In genomic region chr16:23959801-23960072, GRCh38 we compare ENCODE assay signal across 23 cellular contexts.
DNase-seq lines count a peak whose midpoint lies in the region; ATAC-seq, FAIRE-seq and TF ChIP-seq lines count a peak whose summit lies in the region.
"Had no signal": no experiment of that assay in that cellular context is flagged by ENCODE, and none has a peak within 500 bp of the region (broad histone marks: within the 10 kb centered on the region; RNA-seq: fewer than 3 reads in every experiment).

No MANE protein-coding gene starts in this region.

- no peak for TF ChIP-seq POLR2A in K562 (conservative IDR thresholded peaks at IDR 0.05)
- TF ChIP-seq POLR2A in spleen (IDR thresholded peaks at IDR 0.05) = no peak
- TF ChIP-seq POLR2A in HepG2 (IDR thresholded peaks at IDR 0.05; ENCODE audit: insufficient read depth in 1 of 2, low read depth in 2 of 2, low read length in 2 of 2) = no peak

- H4K20me1 ChIP-seq in K562 (replicated peaks; ENCODE audit: control insufficient read depth, insufficient read depth, low read length) (0 out of 2 replicates have a peak, but pooled peaks cover 14% of the 10 kb centered on the region), HepG2 (ENCODE audit: insufficient read depth, low read length) (no peaks in the 10 kb centered on the region)

- H3K4me3 Mint-ChIP-seq in activated CD4-positive, alpha-beta T cell treated with anti-CD3 and anti-CD28 coated beads, Interleukin-2, amount 10 ng/mL, durations not matched to agents 24 days and 14 days = peak overlapping the region; percentile 59
- H3K4me3 Mint-ChIP-seq in IgD-negative memory B cell = peak overlapping the region; percentile 23 to 87 (median 58)

- H3K36me3 ChIP-seq in K562 (ENCODE audit: control insufficient read depth, insufficient read depth, low read length) (peaks cover 70% of the 10 kb centered on the region), spleen (peaks cover 0 to 19% (median 5%) of the 10 kb centered on the region in 6 donors), HepG2 (replicated peaks in 1 of 2; ENCODE audit: control insufficient read depth in 1 of 2, insufficient read depth in 2 of 2, low read length in 2 of 2) (no peaks in the 10 kb centered on the region)
- H3K36me3 ChIP-seq: prostate gland, thoracic aorta had no signal

- H3K36me3 Mint-ChIP-seq in activated CD4-positive, alpha-beta T cell treated with anti-CD3 and anti-CD28 coated beads, Interleukin-2, amount 10 ng/mL, durations not matched to agents 24 days and 14 days (ENCODE audit: low read depth) = peaks cover 14% of the 10 kb centered on the region
- peaks cover 26% of the 10 kb centered on the region for H3K36me3 Mint-ChIP-seq in IgD-negative memory B cell

- no peak for DNase-seq in activated CD4-positive, alpha-beta T cell treated with anti-CD3 and anti-CD28 coated beads, Interleukin-2, amount 10 ng/mL, durations not matched to agents 24 days and 14 days
- DNase-seq in activated CD4-positive, alpha-beta T cell treated with anti-CD3 and anti-CD28 coated beads, Interleukin-2, amount 50 U/mL, for 1 hour = no peak
- DNase-seq in K562 (ENCODE audit: extremely low read depth in 1 of 4, low spot score in 3 of 4) (no peak), spleen (no peak), SKM-1 (lab: John Stamatoyannopoulos, UW; ENCODE audit: unreplicated experiment) (no peak), HepG2 (ENCODE audit: low spot score) (no peak), epidermal melanocyte (ENCODE audit: insufficient read length, low spot score) (no peak)
- DNase-seq: activated effector memory CD4-positive, alpha-beta T cell treated with anti-CD3 and anti-CD28 coated beads, Interleukin-2, amount 50 U/mL, for 16 hours; C1 segment of cervical spinal cord; GOT3; MM.1S; NCI-H187; NCI-H510A; small intestine; stimulated activated CD8-positive, alpha-beta memory T cell treated with anti-CD3 and anti-CD28 coated beads, Interleukin-4, amount 100 ng/mL, for 48 hours had no signal

- WGBS in K562 (ENCODE audit: insufficient coverage, low coverage, missing lambda C conversion rate) = 63% methylated on average over 3 of the region's 3 CpGs
- WGBS in spleen, 5 donors = 63 to 73% (median 70%) methylated on average over 3 of the region's 3 CpGs
- WGBS in HepG2 (ENCODE audit: low lambda C conversion rate) = 19% methylated on average over 3 of the region's 3 CpGs

- CTCF ChIA-PET in K562 (lab: Yijun Ruan, JAX; ENCODE audit: low intra/inter-chr PET ratio) (no interaction called here), HepG2 (lab: Yijun Ruan, JAX; ENCODE audit: low intra/inter-chr PET ratio, low total read pairs) (no interaction called here)

- peaks cover 3% of the 10 kb centered on the region for H3K9me1 ChIP-seq in K562 (ENCODE audit: control insufficient read depth, insufficient read depth, low read length)

- H3K9ac ChIP-seq in K562 (ENCODE audit: insufficient read depth in 1 of 2, low read depth in 2 of 2, low read length in 2 of 2) = no peak overlapping the region; a peak in 1 of 4 replicates
- H3K9ac ChIP-seq in HepG2 (ENCODE audit: insufficient read depth, low read depth, low read length) = no peak overlapping the region

- no peak for TF ChIP-seq CTCF in K562 (IDR thresholded peaks at IDR 0.05 in 2 of 3, conservative IDR thresholded peaks at IDR 0.05 in 1 of 3; ENCODE audit: insufficient read depth in 2 of 3, low read depth in 1 of 3, low read length in 3 of 3)
- no peak for TF ChIP-seq CTCF in spleen (IDR thresholded peaks at IDR 0.05 in 8 of 11, conservative IDR thresholded peaks at IDR 0.05 in 3 of 11)
- no peak for TF ChIP-seq CTCF in HepG2 (CRISPR knock-in tag; IDR thresholded peaks at IDR 0.05)

- no peak for FAIRE-seq in K562 (lab: Jason Lieb, UNC)
- no peak for FAIRE-seq in HepG2 (lab: Jason Lieb, UNC)
- FAIRE-seq: A204.1, colon, keratinocyte, small intestine had no signal

- intact Hi-C loops in activated CD4-positive, alpha-beta T cell treated with anti-CD3 and anti-CD28 coated beads, Interleukin-2, amount 10 ng/mL, durations not matched to agents 24 days and 14 days (cut with micrococcal nuclease) = loop anchor here (1.0 to 5.0 kb wide), 3 partner anchors 9 to 79 kb away; no protein-coding TSS in a partner anchor
- intact Hi-C loops in K562 (cut with micrococcal nuclease) (no loop called here), spleen (cut with DNase I; ENCODE audit: low total_unique reads) (no loop called here), HepG2 (cut with micrococcal nuclease; ENCODE audit: unreplicated experiment) (no loop called here)

- no peak overlapping the region for H2AFZ ChIP-seq in K562 (ENCODE audit: low read depth, low read length)
- H2AFZ ChIP-seq in HepG2 (ENCODE audit: low read length) = no peak overlapping the region
- H2AFZ ChIP-seq: hepatocyte had no signal

- peaks cover 5% of the 10 kb centered on the region for H3K9me3 Mint-ChIP-seq in activated CD4-positive, alpha-beta T cell treated with anti-CD3 and anti-CD28 coated beads, Interleukin-2, amount 10 ng/mL, durations not matched to agents 24 days and 14 days
- H3K9me3 Mint-ChIP-seq in IgD-negative memory B cell = peaks cover 0 to 4% (median 0%) of the 10 kb centered on the region in 3 donors

- H3K27me3 ChIP-seq in K562 (ENCODE audit: control insufficient read depth in 2 of 2, insufficient read depth in 2 of 2, low read length in 2 of 2) (no peaks in the 10 kb centered on the region), spleen (replicated peaks in 1 of 7) (no peaks in the 10 kb centered on the region), HepG2 (ENCODE audit: control insufficient read depth in 1 of 2, insufficient read depth in 2 of 2, low read length in 2 of 2) (peaks cover 0 to 15% of the 10 kb centered on the region in 2 experiments; a peak in 2 of 5 replicates)

- H3K4me3 ChIP-seq in K562 (no peak overlapping the region), spleen (peak overlapping the region in 1 of 8 donors; percentile 30), HepG2 (replicated peaks in 1 of 3; ENCODE audit: insufficient read depth in 1 of 3, low read depth in 2 of 3, low read length in 3 of 3) (no peak overlapping the region)
- H3K4me3 ChIP-seq: hepatocyte, lung, prostate gland had no signal

- peaks cover 55% of the 10 kb centered on the region for H3K4me1 Mint-ChIP-seq in activated CD4-positive, alpha-beta T cell treated with anti-CD3 and anti-CD28 coated beads, Interleukin-2, amount 10 ng/mL, durations not matched to agents 24 days and 14 days
- H3K4me1 Mint-ChIP-seq in IgD-negative memory B cell = peaks cover 58 to 73% (median 69%) of the 10 kb centered on the region in 3 donors

- TF ChIP-seq EP300 in K562 (IDR thresholded peaks at IDR 0.05; ENCODE audit: low read length) = no peak
- TF ChIP-seq EP300 in HepG2 (IDR thresholded peaks at IDR 0.05; ENCODE audit: low read depth in 2 of 2, low read length in 2 of 2) = no peak
- TF ChIP-seq EP300 in HepG2 (CRISPR knock-in tag; IDR thresholded peaks at IDR 0.05; ENCODE audit: borderline replicate concordance) = no peak

- TF ChIP-seq RAD21 in K562 (CRISPR knock-in tag; conservative IDR thresholded peaks at IDR 0.05 in 1 of 2, IDR thresholded peaks at IDR 0.05 in 1 of 2) (no peak), HepG2 (CRISPR knock-in tag; IDR thresholded peaks at IDR 0.05) (no peak)

- H3K27me3 Mint-ChIP-seq in activated CD4-positive, alpha-beta T cell treated with anti-CD3 and anti-CD28 coated beads, Interleukin-2, amount 10 ng/mL, durations not matched to agents 24 days and 14 days = no peaks in the 10 kb centered on the region
- no peaks in the 10 kb centered on the region for H3K27me3 Mint-ChIP-seq in IgD-negative memory B cell

- ATAC-seq in K562 (peak; percentile 12; the same call in 2 of the 3 replicates), HepG2 (no peak)

- no peak overlapping the region; the same call in 1 of the 2 replicates for H3K4me2 ChIP-seq in K562 (ENCODE audit: insufficient read depth, low read length)
- no peak overlapping the region for H3K4me2 ChIP-seq in HepG2 (ENCODE audit: low read depth, low read length)
- H3K4me2 ChIP-seq: hepatocyte had no signal

- BruUV-seq in K562 (replicated peaks; lab: Mats Ljungman, UMichigan) (no TSS peak), HepG2 (replicated peaks; lab: Mats Ljungman, UMichigan) (no TSS peak)

- H3K27ac Mint-ChIP-seq in activated CD4-positive, alpha-beta T cell treated with anti-CD3 and anti-CD28 coated beads, Interleukin-2, amount 10 ng/mL, durations not matched to agents 24 days and 14 days = peak overlapping the region; percentile 79
- H3K27ac Mint-ChIP-seq in IgD-negative memory B cell = peak overlapping the region; percentile 46 to 97 (median 60)

- H3K79me2 ChIP-seq in K562 (ENCODE audit: control insufficient read depth, insufficient read depth, low read length) = peaks cover 96% of the 10 kb centered on the region
- H3K79me2 ChIP-seq in HepG2 (ENCODE audit: insufficient read depth, low read length) = no peaks in the 10 kb centered on the region
- H3K79me2 ChIP-seq: hepatocyte had no signal

- POLR2A ChIA-PET in K562 (lab: Yijun Ruan, JAX) (interaction anchor here (1.6 kb wide), 1 partner anchor 12 kb away, joined by 4 read pairs; no protein-coding TSS in a partner anchor), HepG2 (lab: Yijun Ruan, JAX) (no interaction called here)

- H3K4me1 ChIP-seq in K562 (replicated peaks in 1 of 2; ENCODE audit: control insufficient read depth in 2 of 2, insufficient read depth in 2 of 2, low read length in 2 of 2) (peaks cover 4 to 30% of the 10 kb centered on the region in 2 experiments; a peak in 4 of 5 replicates), spleen (peaks cover 22 to 77% (median 50%) of the 10 kb centered on the region in 6 donors), HepG2 (ENCODE audit: insufficient read depth, low read length) (no peaks in the 10 kb centered on the region)
- H3K4me1 ChIP-seq: prostate gland had no signal

- H3K9me3 ChIP-seq in K562 (replicated peaks; ENCODE audit: control insufficient read depth, insufficient read depth, low read depth, low read length) = no peaks in the 10 kb centered on the region
- H3K9me3 ChIP-seq in spleen = no peaks in the 10 kb centered on the region
- H3K9me3 ChIP-seq in HepG2 (ENCODE audit: low read length) = no peaks in the 10 kb centered on the region
- H3K9me3 ChIP-seq: prostate gland, thoracic aorta had no signal

- in situ Hi-C loops in K562 (cut with MboI) (no loop called here), HepG2 (cut with HindIII; ENCODE audit: extremely low pct_ligation_motif_present, low pct_unique_long_range_greater_than_20kb) (no loop called here)

- peak overlapping the region; percentile 39; the same call in 1 of the 3 replicates for H3K27ac ChIP-seq in K562 (ENCODE audit: extremely low read depth, low read depth, low read length)
- peak overlapping the region in 7 of 8 donors; percentile 42 to 83 (median 62) for H3K27ac ChIP-seq in spleen
- H3K27ac ChIP-seq in HepG2 (ENCODE audit: extremely low read length, insufficient read depth, low read length) = no peak overlapping the region
- H3K27ac ChIP-seq: hepatocyte, prostate gland, thoracic aorta had no signal

TF ChIP-seq in HepG2, 621 proteins besides CTCF, POLR2A, EP300 and RAD21 (continues in another document):
- TF ChIP-seq GATA4 (IDR thresholded peaks at IDR 0.05; ENCODE audit: borderline replicate concordance, low read depth) = no peak
